Comparison of ENCODE assay signal across 10 cellular contexts in genomic region chr4:52665592-52665991, GRCh38. TPM values are rescaled to one million over a fixed set of nuclear protein-coding genes. Genes with fewer than 3 reads are reported as not detected.
DNase-seq lines count a peak whose midpoint lies in the region; ATAC-seq and TF ChIP-seq lines count a peak whose summit lies in the region.
"Had no signal": no experiment of that assay in that cellular context is flagged by ENCODE, and none has a peak within 500 bp of the region (broad histone marks: within the 10 kb centered on the region; RNA-seq: fewer than 3 reads in every experiment).

No MANE protein-coding gene starts in this region.

- no peaks in the 10 kb centered on the region for H3K4me1 ChIP-seq in mesendoderm (ENCODE audit: control insufficient read depth, low read depth, low read length)

- no peak overlapping the region for H3K27ac Mint-ChIP-seq in activated CD4-positive, alpha-beta T cell treated with anti-CD3 and anti-CD28 coated beads for 36 hours
- H3K27ac Mint-ChIP-seq in activated CD4-positive, alpha-beta T cell treated with anti-CD3 and anti-CD28 coated beads, Interleukin-2, amount 10 ng/mL, durations not matched to agents 24 days and 14 days: no peak overlapping the region
- no peak overlapping the region for H3K27ac Mint-ChIP-seq in activated CD8-positive, alpha-beta T cell treated with anti-CD3 and anti-CD28 coated beads for 36 hours
- H3K27ac Mint-ChIP-seq: natural killer cell had no signal

- H3K23ac ChIP-seq in mesendoderm (ENCODE audit: low read length): no peak overlapping the region

- no peak overlapping the region for H4K5ac ChIP-seq in mesendoderm (ENCODE audit: low read length)

- H3K9ac ChIP-seq in mesendoderm (ENCODE audit: low read length): no peak overlapping the region
- H3K9ac ChIP-seq: BLaER1 treated with 17β-estradiol and CSF1 and Interleukin-3, amounts not matched to agents 10 nM and 100 nM had no signal

- H3K4me1 Mint-ChIP-seq in activated CD4-positive, alpha-beta T cell treated with anti-CD3 and anti-CD28 coated beads for 36 hours: peaks cover 2% of the 10 kb centered on the region
- H3K4me1 Mint-ChIP-seq in activated CD4-positive, alpha-beta T cell treated with anti-CD3 and anti-CD28 coated beads, Interleukin-2, amount 10 ng/mL, durations not matched to agents 24 days and 14 days: peaks cover 6% of the 10 kb centered on the region
- H3K4me1 Mint-ChIP-seq in activated CD8-positive, alpha-beta T cell treated with anti-CD3 and anti-CD28 coated beads for 36 hours (ENCODE audit: low read depth): peaks cover 3% of the 10 kb centered on the region

- H3K36me3 ChIP-seq in mesendoderm (ENCODE audit: control insufficient read depth, insufficient read depth, low read length): no peaks in the 10 kb centered on the region

- TF ChIP-seq CTCF in activated CD8-positive, alpha-beta T cell treated with anti-CD3 and anti-CD28 coated beads for 36 hours (IDR thresholded peaks at IDR 0.05): no peak

- H3K36me3 Mint-ChIP-seq in activated CD4-positive, alpha-beta T cell treated with anti-CD3 and anti-CD28 coated beads for 36 hours (ENCODE audit: low read depth): peaks cover 3% of the 10 kb centered on the region
- H3K36me3 Mint-ChIP-seq in activated CD4-positive, alpha-beta T cell treated with anti-CD3 and anti-CD28 coated beads, Interleukin-2, amount 10 ng/mL, durations not matched to agents 24 days and 14 days (ENCODE audit: low read depth): peaks cover 7% of the 10 kb centered on the region
- H3K36me3 Mint-ChIP-seq in activated CD8-positive, alpha-beta T cell treated with anti-CD3 and anti-CD28 coated beads for 36 hours (ENCODE audit: low read depth): peaks cover 8% of the 10 kb centered on the region
- H3K36me3 Mint-ChIP-seq: natural killer cell had no signal

- no peaks in the 10 kb centered on the region for H3K27me3 ChIP-seq in mesendoderm (ENCODE audit: insufficient read depth, low read length, poor library complexity)
- H3K27me3 ChIP-seq: BLaER1 treated with 17β-estradiol and CSF1 and Interleukin-3, amounts not matched to agents 10 nM and 100 nM had no signal

- H3K4me3 ChIP-seq in mesendoderm (ENCODE audit: low read length): no peak overlapping the region
- H3K4me3 ChIP-seq: BLaER1 treated with 17β-estradiol and CSF1 and Interleukin-3, amounts not matched to agents 10 nM and 100 nM had no signal

- CTCF ChIA-PET in activated CD4-positive, alpha-beta T cell treated with anti-CD3 and anti-CD28 coated beads for 36 hours (lab: Charles Lee): interaction anchor here (0.6 to 1.9 kb wide), 3 partner anchors 83 to 289 kb away, joined by 3 to 8 read pairs (median 3); no protein-coding TSS in a partner anchor
- CTCF ChIA-PET in activated CD8-positive, alpha-beta T cell treated with anti-CD3 and anti-CD28 coated beads for 36 hours (lab: Charles Lee): interaction anchor here (0.6 to 2.3 kb wide), 6 partner anchors 15 to 291 kb away, joined by 3 to 15 read pairs (median 4); no protein-coding TSS in a partner anchor

- no peak overlapping the region for H4K8ac ChIP-seq in mesendoderm (ENCODE audit: low read depth, low read length)

- POLR2A ChIA-PET in activated CD4-positive, alpha-beta T cell treated with anti-CD3 and anti-CD28 coated beads for 36 hours (lab: Charles Lee): no interaction called here
- POLR2A ChIA-PET in activated CD8-positive, alpha-beta T cell treated with anti-CD3 and anti-CD28 coated beads for 36 hours (lab: Charles Lee): no interaction called here

- no peak overlapping the region for H3K27ac ChIP-seq in mesendoderm (ENCODE audit: low read depth, low read length)
- H3K27ac ChIP-seq: BLaER1 treated with 17β-estradiol and CSF1 and Interleukin-3, amounts not matched to agents 10 nM and 100 nM had no signal

- H3K79me2 ChIP-seq in mesendoderm (ENCODE audit: control insufficient read depth, insufficient read depth, low read length): no peaks in the 10 kb centered on the region

- peak; percentile 10 for DNase-seq in activated CD4-positive, alpha-beta T cell treated with anti-CD3 and anti-CD28 coated beads for 36 hours
- DNase-seq in activated CD4-positive, alpha-beta T cell treated with anti-CD3 and anti-CD28 coated beads, Interleukin-2, amount 10 ng/mL, durations not matched to agents 24 days and 14 days: no peak
- peak; percentile 10 for DNase-seq in activated CD8-positive, alpha-beta T cell treated with anti-CD3 and anti-CD28 coated beads for 36 hours
- DNase-seq in mesendoderm: peak; percentile 43
- no peak for DNase-seq in NCI-H2029 (lab: John Stamatoyannopoulos, UW)
- DNase-seq in RPMI8226: no peak
- no peak for DNase-seq in GDM1 (lab: John Stamatoyannopoulos, UW)
- DNase-seq: natural killer cell had no signal

- H3K4ac ChIP-seq in mesendoderm (ENCODE audit: low read depth, low read length): no peak overlapping the region

- ATAC-seq in activated CD4-positive, alpha-beta T cell treated with anti-CD3 and anti-CD28 coated beads for 36 hours: peak; percentile 71
- peak; percentile 83 for ATAC-seq in HG03103 (IDR thresholded peaks at IDR 0.05; ENCODE audit: low read depth, unreplicated experiment)
- peak; percentile 68 for ATAC-seq in activated CD8-positive, alpha-beta T cell treated with anti-CD3 and anti-CD28 coated beads for 36 hours

- no peak overlapping the region for H3K4me2 ChIP-seq in mesendoderm (ENCODE audit: low read length)
- H3K4me2 ChIP-seq: BLaER1 treated with 17β-estradiol and CSF1 and Interleukin-3, amounts not matched to agents 10 nM and 100 nM had no signal

- H2BK5ac ChIP-seq in mesendoderm (ENCODE audit: low read length): no peak overlapping the region

- no peak overlapping the region for H3K18ac ChIP-seq in mesendoderm (ENCODE audit: low read length)

- H2BK120ac ChIP-seq in mesendoderm (ENCODE audit: low read depth, low read length): no peak overlapping the region

- H2BK15ac ChIP-seq in mesendoderm (replicated peaks; ENCODE audit: low read depth): no peak overlapping the region

- H3K56ac ChIP-seq in mesendoderm (ENCODE audit: low read length): no peak overlapping the region

- H2AK5ac ChIP-seq in mesendoderm (ENCODE audit: low read length): no peak overlapping the region

- H3K4me3 Mint-ChIP-seq in activated CD4-positive, alpha-beta T cell treated with anti-CD3 and anti-CD28 coated beads for 36 hours: no peak overlapping the region
- H3K4me3 Mint-ChIP-seq in activated CD4-positive, alpha-beta T cell treated with anti-CD3 and anti-CD28 coated beads, Interleukin-2, amount 10 ng/mL, durations not matched to agents 24 days and 14 days: no peak overlapping the region
- no peak overlapping the region for H3K4me3 Mint-ChIP-seq in activated CD8-positive, alpha-beta T cell treated with anti-CD3 and anti-CD28 coated beads for 36 hours
- H3K4me3 Mint-ChIP-seq: natural killer cell had no signal

- H3K9me3 Mint-ChIP-seq in activated CD4-positive, alpha-beta T cell treated with anti-CD3 and anti-CD28 coated beads for 36 hours (ENCODE audit: low read depth): no peaks in the 10 kb centered on the region
- H3K9me3 Mint-ChIP-seq in activated CD4-positive, alpha-beta T cell treated with anti-CD3 and anti-CD28 coated beads, Interleukin-2, amount 10 ng/mL, durations not matched to agents 24 days and 14 days: no peaks in the 10 kb centered on the region
- H3K9me3 Mint-ChIP-seq in activated CD8-positive, alpha-beta T cell treated with anti-CD3 and anti-CD28 coated beads for 36 hours: no peaks in the 10 kb centered on the region
- H3K9me3 Mint-ChIP-seq: natural killer cell had no signal

- H3K27me3 Mint-ChIP-seq in activated CD4-positive, alpha-beta T cell treated with anti-CD3 and anti-CD28 coated beads for 36 hours: peaks cover 19% of the 10 kb centered on the region
- peaks cover 21% of the 10 kb centered on the region for H3K27me3 Mint-ChIP-seq in activated CD4-positive, alpha-beta T cell treated with anti-CD3 and anti-CD28 coated beads, Interleukin-2, amount 10 ng/mL, durations not matched to agents 24 days and 14 days
- H3K27me3 Mint-ChIP-seq in activated CD8-positive, alpha-beta T cell treated with anti-CD3 and anti-CD28 coated beads for 36 hours: peaks cover 29% of the 10 kb centered on the region

- no CpG with 5 or more reads among the region's 2 CpGs for WGBS in mesendoderm (ENCODE audit: extremely low coverage, insufficient coverage, low lambda C conversion rate)

- no peaks in the 10 kb centered on the region for H3K79me1 ChIP-seq in mesendoderm (ENCODE audit: low read length)

- intact Hi-C loops in activated CD4-positive, alpha-beta T cell treated with anti-CD3 and anti-CD28 coated beads for 36 hours (cut with DNase I, micrococcal nuclease): loop anchor here (1.0 to 5.0 kb wide), 5 partner anchors 77 to 317 kb away; no protein-coding TSS in a partner anchor
- intact Hi-C loops in activated CD4-positive, alpha-beta T cell treated with anti-CD3 and anti-CD28 coated beads, Interleukin-2, amount 10 ng/mL, durations not matched to agents 24 days and 14 days (cut with micrococcal nuclease): loop anchor here (10.0 kb wide), 1 partner anchor 121 kb away; no protein-coding TSS in a partner anchor
- intact Hi-C loops in activated CD8-positive, alpha-beta T cell treated with anti-CD3 and anti-CD28 coated beads for 36 hours (cut with micrococcal nuclease): loop anchor here (10.0 kb wide), 1 partner anchor 291 kb away; no protein-coding TSS in a partner anchor

RNA-seq across cellular contexts. Expression of gene USP46, which starts 6.5 kb away (rescaled TPM):
- 1 to 10 TPM; 4.3 to 5.4 TPM for total RNA-seq in activated CD4-positive, alpha-beta T cell treated with anti-CD3 and anti-CD28 coated beads for 36 hours
- total RNA-seq in activated CD4-positive, alpha-beta T cell treated with anti-CD3 and anti-CD28 coated beads, Interleukin-2, amount 10 ng/mL, durations not matched to agents 24 days and 14 days: 8.4 and 10.2 TPM in 2 replicates
- total RNA-seq in activated CD8-positive, alpha-beta T cell treated with anti-CD3 and anti-CD28 coated beads for 36 hours: 1 to 10 TPM; 2.8 TPM
- 38.4 TPM for polyA plus RNA-seq in mesendoderm (2013, experiment 1 of 2)
- polyA plus RNA-seq in mesendoderm (2013, experiment 2 of 2): 41.2 TPM

Comparison
In these comparisons a context has a peak if more than half of its experiments do, and no peak if none do; other contexts are left out.
1. DNase-seq: peak in activated CD4-positive, alpha-beta T cell treated with anti-CD3 and anti-CD28 coated beads for 36 hours (single experiment), activated CD8-positive, alpha-beta T cell treated with anti-CD3 and anti-CD28 coated beads for 36 hours (single experiment) and mesendoderm (single experiment); none in activated CD4-positive, alpha-beta T cell treated with anti-CD3 and anti-CD28 coated beads, Interleukin-2, amount 10 ng/mL, durations not matched to agents 24 days and 14 days (single experiment), NCI-H2029 (single experiment), RPMI8226 (single experiment) and GDM1 (single experiment).
2. Peak in every context shown above with its lines, with median percentiles within 50 percentile points of each other: ATAC-seq.